1 cellular context compared by ENCODE assay signal in genomic region chr11:10777806-10778205, GRCh38.
TF ChIP-seq lines count a peak whose summit lies in the region.

No MANE protein-coding gene starts in this region.

TF ChIP-seq in K562, 482 proteins besides CTCF, POLR2A, EP300 and RAD21 (continued from another document):
- no peak for TF ChIP-seq ZNF318 (IDR thresholded peaks at IDR 0.05; ENCODE audit: borderline replicate concordance in 1 of 2, low read depth in 1 of 2)
